3 cellular contexts compared by ENCODE assay signal in the genomic region with DNA sequence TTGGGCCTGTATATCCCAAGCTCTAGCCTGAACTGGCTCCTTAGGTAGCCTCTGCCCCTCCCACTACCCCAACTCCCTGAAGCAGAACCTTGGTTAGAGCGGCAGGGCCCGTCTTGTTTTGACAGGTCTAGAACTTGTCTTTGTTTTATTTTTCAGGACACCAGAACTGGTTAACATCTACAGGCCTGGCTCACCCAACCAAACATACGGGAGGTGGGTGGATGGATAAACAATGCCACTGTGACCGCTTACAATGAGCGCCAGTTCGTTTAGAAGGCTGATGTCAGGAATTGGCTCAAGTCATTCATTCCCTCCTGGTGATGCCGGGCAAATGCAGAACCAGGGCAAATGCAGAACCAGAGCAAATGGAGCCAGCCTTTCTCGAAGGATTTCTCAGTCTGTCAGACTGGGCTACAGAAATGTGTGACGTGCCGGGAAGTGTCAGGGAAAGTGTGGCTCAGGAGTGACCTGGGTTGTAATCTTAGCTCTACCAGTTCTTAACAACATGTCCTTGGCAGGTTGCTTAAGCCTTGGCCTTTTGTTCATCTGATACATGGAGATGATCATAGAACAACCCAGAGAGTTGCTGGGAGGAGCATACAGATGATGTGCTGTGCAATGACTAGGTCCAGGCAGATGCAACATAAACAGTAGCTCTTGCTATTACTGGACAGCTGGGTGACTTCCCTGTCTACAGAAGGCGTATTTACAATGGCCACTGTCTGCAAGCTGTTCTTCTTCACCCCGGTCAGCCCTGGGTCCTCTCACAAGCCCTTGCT.
TF ChIP-seq lines count a peak whose summit lies in the region.

No MANE protein-coding gene starts in this region.

TF ChIP-seq in liver, 16 proteins besides CTCF, POLR2A, EP300 and RAD21:
- TF ChIP-seq, protein P1, sequence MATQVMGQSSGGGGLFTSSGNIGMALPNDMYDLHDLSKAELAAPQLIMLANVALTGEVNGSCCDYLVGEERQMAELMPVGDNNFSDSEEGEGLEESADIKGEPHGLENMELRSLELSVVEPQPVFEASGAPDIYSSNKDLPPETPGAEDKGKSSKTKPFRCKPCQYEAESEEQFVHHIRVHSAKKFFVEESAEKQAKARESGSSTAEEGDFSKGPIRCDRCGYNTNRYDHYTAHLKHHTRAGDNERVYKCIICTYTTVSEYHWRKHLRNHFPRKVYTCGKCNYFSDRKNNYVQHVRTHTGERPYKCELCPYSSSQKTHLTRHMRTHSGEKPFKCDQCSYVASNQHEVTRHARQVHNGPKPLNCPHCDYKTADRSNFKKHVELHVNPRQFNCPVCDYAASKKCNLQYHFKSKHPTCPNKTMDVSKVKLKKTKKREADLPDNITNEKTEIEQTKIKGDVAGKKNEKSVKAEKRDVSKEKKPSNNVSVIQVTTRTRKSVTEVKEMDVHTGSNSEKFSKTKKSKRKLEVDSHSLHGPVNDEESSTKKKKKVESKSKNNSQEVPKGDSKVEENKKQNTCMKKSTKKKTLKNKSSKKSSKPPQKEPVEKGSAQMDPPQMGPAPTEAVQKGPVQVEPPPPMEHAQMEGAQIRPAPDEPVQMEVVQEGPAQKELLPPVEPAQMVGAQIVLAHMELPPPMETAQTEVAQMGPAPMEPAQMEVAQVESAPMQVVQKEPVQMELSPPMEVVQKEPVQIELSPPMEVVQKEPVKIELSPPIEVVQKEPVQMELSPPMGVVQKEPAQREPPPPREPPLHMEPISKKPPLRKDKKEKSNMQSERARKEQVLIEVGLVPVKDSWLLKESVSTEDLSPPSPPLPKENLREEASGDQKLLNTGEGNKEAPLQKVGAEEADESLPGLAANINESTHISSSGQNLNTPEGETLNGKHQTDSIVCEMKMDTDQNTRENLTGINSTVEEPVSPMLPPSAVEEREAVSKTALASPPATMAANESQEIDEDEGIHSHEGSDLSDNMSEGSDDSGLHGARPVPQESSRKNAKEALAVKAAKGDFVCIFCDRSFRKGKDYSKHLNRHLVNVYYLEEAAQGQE (IDR thresholded peaks at IDR 0.05) = no peak
- TF ChIP-seq NR2F2 (IDR thresholded peaks at IDR 0.05) (peak; percentile 47), SP1 (IDR thresholded peaks at IDR 0.05) (peak; percentile 7)
- TF ChIP-seq, protein P2, sequence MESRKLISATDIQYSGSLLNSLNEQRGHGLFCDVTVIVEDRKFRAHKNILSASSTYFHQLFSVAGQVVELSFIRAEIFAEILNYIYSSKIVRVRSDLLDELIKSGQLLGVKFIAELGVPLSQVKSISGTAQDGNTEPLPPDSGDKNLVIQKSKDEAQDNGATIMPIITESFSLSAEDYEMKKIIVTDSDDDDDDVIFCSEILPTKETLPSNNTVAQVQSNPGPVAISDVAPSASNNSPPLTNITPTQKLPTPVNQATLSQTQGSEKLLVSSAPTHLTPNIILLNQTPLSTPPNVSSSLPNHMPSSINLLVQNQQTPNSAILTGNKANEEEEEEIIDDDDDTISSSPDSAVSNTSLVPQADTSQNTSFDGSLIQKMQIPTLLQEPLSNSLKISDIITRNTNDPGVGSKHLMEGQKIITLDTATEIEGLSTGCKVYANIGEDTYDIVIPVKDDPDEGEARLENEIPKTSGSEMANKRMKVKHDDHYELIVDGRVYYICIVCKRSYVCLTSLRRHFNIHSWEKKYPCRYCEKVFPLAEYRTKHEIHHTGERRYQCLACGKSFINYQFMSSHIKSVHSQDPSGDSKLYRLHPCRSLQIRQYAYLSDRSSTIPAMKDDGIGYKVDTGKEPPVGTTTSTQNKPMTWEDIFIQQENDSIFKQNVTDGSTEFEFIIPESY (IDR thresholded peaks at IDR 0.05) = no peak

TF ChIP-seq in HepG2, 621 proteins besides CTCF, POLR2A, EP300 and RAD21 (continues in another document):
- TF ChIP-seq, protein P3, sequence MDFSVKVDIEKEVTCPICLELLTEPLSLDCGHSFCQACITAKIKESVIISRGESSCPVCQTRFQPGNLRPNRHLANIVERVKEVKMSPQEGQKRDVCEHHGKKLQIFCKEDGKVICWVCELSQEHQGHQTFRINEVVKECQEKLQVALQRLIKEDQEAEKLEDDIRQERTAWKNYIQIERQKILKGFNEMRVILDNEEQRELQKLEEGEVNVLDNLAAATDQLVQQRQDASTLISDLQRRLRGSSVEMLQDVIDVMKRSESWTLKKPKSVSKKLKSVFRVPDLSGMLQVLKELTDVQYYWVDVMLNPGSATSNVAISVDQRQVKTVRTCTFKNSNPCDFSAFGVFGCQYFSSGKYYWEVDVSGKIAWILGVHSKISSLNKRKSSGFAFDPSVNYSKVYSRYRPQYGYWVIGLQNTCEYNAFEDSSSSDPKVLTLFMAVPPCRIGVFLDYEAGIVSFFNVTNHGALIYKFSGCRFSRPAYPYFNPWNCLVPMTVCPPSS (IDR thresholded peaks at IDR 0.05) = no peak
- TF ChIP-seq, protein P4, sequence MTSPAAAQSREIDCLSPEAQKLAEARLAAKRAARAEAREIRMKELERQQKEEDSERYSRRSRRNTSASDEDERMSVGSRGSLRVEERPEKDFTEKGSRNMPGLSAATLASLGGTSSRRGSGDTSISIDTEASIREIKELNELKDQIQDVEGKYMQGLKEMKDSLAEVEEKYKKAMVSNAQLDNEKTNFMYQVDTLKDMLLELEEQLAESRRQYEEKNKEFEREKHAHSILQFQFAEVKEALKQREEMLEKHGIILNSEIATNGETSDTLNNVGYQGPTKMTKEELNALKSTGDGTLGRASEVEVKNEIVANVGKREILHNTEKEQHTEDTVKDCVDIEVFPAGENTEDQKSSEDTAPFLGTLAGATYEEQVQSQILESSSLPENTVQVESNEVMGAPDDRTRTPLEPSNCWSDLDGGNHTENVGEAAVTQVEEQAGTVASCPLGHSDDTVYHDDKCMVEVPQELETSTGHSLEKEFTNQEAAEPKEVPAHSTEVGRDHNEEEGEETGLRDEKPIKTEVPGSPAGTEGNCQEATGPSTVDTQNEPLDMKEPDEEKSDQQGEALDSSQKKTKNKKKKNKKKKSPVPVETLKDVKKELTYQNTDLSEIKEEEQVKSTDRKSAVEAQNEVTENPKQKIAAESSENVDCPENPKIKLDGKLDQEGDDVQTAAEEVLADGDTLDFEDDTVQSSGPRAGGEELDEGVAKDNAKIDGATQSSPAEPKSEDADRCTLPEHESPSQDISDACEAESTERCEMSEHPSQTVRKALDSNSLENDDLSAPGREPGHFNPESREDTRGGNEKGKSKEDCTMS (CRISPR knock-in tag; conservative IDR thresholded peaks at IDR 0.05) = no peak
- TF ChIP-seq, protein P5, sequence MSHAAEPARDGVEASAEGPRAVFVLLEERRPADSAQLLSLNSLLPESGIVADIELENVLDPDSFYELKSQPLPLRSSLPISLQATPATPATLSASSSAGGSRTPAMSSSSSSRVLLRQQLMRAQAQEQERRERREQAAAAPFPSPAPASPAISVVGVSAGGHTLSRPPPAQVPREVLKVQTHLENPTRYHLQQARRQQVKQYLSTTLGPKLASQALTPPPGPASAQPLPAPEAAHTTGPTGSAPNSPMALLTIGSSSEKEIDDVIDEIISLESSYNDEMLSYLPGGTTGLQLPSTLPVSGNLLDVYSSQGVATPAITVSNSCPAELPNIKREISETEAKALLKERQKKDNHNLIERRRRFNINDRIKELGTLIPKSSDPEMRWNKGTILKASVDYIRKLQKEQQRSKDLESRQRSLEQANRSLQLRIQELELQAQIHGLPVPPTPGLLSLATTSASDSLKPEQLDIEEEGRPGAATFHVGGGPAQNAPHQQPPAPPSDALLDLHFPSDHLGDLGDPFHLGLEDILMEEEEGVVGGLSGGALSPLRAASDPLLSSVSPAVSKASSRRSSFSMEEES (CRISPR knock-in tag; IDR thresholded peaks at IDR 0.05) = no peak
- TF ChIP-seq HNRNPH1 (optimal IDR thresholded peaks at IDR 0.05; ENCODE audit: low read depth, low read length) = no peak
- no peak for TF ChIP-seq MEIS2 (CRISPR knock-in tag; IDR thresholded peaks at IDR 0.05)
- no peak for TF ChIP-seq TEAD3 (CRISPR knock-in tag; optimal IDR thresholded peaks at IDR 0.05; ENCODE audit: borderline replicate concordance)
- TF ChIP-seq ZBTB3 (CRISPR knock-in tag; IDR thresholded peaks at IDR 0.05; ENCODE audit: borderline replicate concordance, low read depth) = no peak
- TF ChIP-seq SATB2 (CRISPR knock-in tag; IDR thresholded peaks at IDR 0.05) = no peak
- TF ChIP-seq ZSCAN22 (CRISPR knock-in tag; IDR thresholded peaks at IDR 0.05) = no peak

TF ChIP-seq in H1, 55 proteins besides CTCF, POLR2A, EP300 and RAD21:
- TF ChIP-seq RBBP5 (IDR thresholded peaks at IDR 0.05; ENCODE audit: borderline replicate concordance, low read depth, low read length) = no peak
- TF ChIP-seq, protein P6, sequence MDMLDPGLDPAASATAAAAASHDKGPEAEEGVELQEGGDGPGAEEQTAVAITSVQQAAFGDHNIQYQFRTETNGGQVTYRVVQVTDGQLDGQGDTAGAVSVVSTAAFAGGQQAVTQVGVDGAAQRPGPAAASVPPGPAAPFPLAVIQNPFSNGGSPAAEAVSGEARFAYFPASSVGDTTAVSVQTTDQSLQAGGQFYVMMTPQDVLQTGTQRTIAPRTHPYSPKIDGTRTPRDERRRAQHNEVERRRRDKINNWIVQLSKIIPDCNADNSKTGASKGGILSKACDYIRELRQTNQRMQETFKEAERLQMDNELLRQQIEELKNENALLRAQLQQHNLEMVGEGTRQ (IDR thresholded peaks at IDR 0.05; ENCODE audit: low read length) = no peak
- TF ChIP-seq JUN (IDR thresholded peaks at IDR 0.05; ENCODE audit: low read depth, low read length) = no peak
- TF ChIP-seq SP2 (IDR thresholded peaks at IDR 0.05; ENCODE audit: low read length) = no peak
- no peak for TF ChIP-seq CHD1 (IDR thresholded peaks at IDR 0.05; ENCODE audit: low read depth, low read length)
- no peak for TF ChIP-seq GTF2F1 (IDR thresholded peaks at IDR 0.05; ENCODE audit: borderline replicate concordance, low read depth, low read length)
- no peak for TF ChIP-seq RFX5 (IDR thresholded peaks at IDR 0.05; ENCODE audit: borderline replicate concordance, low read depth, low read length)
- TF ChIP-seq SRF (IDR thresholded peaks at IDR 0.05; ENCODE audit: low read depth, low read length) = no peak
- TF ChIP-seq EGR1 (IDR thresholded peaks at IDR 0.05; ENCODE audit: borderline replicate concordance, low read depth, low read length) = no peak
- TF ChIP-seq TBP (IDR thresholded peaks at IDR 0.05; ENCODE audit: low read depth, low read length) = no peak
- TF ChIP-seq TAF1 (IDR thresholded peaks at IDR 0.05; ENCODE audit: low read depth, low read length) = no peak
TF ChIP-seq in H1: peak in this region for 0.
